8 cellular contexts compared by ENCODE assay signal in genomic region chr6:33080127-33081089, GRCh38. TPM values are rescaled to one million over a fixed set of nuclear protein-coding genes. Genes with fewer than 3 reads are reported as not detected.
DNase-seq lines count a peak whose midpoint lies in the region; ATAC-seq and TF ChIP-seq lines count a peak whose summit lies in the region.

No MANE protein-coding gene starts in this region.

- CTCF ChIA-PET in Calu3 (lab: Charles Lee): interaction anchor here (0.7 to 0.8 kb wide), 2 partner anchors 48 to 96 kb away, joined by 3 read pairs; no protein-coding TSS in a partner anchor
- CTCF ChIA-PET in naive thymus-derived CD4-positive, alpha-beta T cell (lab: Charles Lee): no interaction called here

- POLR2A ChIA-PET in naive thymus-derived CD4-positive, alpha-beta T cell (lab: Charles Lee): no interaction called here

- intact Hi-C loops in Calu3 (cut with micrococcal nuclease; ENCODE audit: unreplicated experiment): no loop called here
- intact Hi-C loops in naive thymus-derived CD4-positive, alpha-beta T cell (cut with micrococcal nuclease): no loop called here

- DNase-seq in Calu3: no peak
- peak; percentile 34 for DNase-seq in fibroblast of villous mesenchyme (ENCODE audit: low read depth)
- no peak for DNase-seq in naive thymus-derived CD4-positive, alpha-beta T cell
- no peak for DNase-seq in HPDE6-E6E7 (ENCODE audit: extremely low spot score)
- DNase-seq in NCI-H446 treated with DMSO at 0.1 percent for 48 hours (lab: John Stamatoyannopoulos, UW): no peak

- no peak overlapping the region for H3K27ac Mint-ChIP-seq in Calu3 (ENCODE audit: unreplicated experiment)
- peak overlapping the region in 1 of 9 donors; percentile 49 for H3K27ac Mint-ChIP-seq in naive thymus-derived CD4-positive, alpha-beta T cell

- H3K27me3 ChIP-seq in naive thymus-derived CD4-positive, alpha-beta T cell (ENCODE audit: control insufficient read depth in 2 of 2, insufficient read depth in 2 of 2, low read length in 2 of 2): no peaks in the 10 kb centered on the region

- H3K27ac ChIP-seq in naive thymus-derived CD4-positive, alpha-beta T cell (ENCODE audit: low read depth, low read length): no peak overlapping the region

- no peaks in the 10 kb centered on the region for H3K36me3 ChIP-seq in naive thymus-derived CD4-positive, alpha-beta T cell (ENCODE audit: control insufficient read depth in 2 of 3, insufficient read depth in 3 of 3, low read length in 3 of 3)

- BruUV-seq in Calu3 (replicated peaks; lab: Mats Ljungman, UMichigan): no TSS peak

- H3K4me3 ChIP-seq in fibroblast of villous mesenchyme (ENCODE audit: low read depth, low read length): peak overlapping the region; percentile 42
- no peak overlapping the region for H3K4me3 ChIP-seq in naive thymus-derived CD4-positive, alpha-beta T cell (ENCODE audit: low read length)

- TF ChIP-seq CTCF in Calu3 (IDR thresholded peaks at IDR 0.05; ENCODE audit: unreplicated experiment) (no peak), fibroblast of villous mesenchyme (IDR thresholded peaks at IDR 0.05; ENCODE audit: insufficient read depth, low read depth, low read length) (no peak)

- no peaks in the 10 kb centered on the region for H3K9me3 Mint-ChIP-seq in Calu3 (ENCODE audit: low read depth, unreplicated experiment)
- H3K9me3 Mint-ChIP-seq in naive thymus-derived CD4-positive, alpha-beta T cell: peaks cover 0 to 1% (median 0%) of the 10 kb centered on the region in 11 donors

- H3K27me3 Mint-ChIP-seq in Calu3 (ENCODE audit: unreplicated experiment): peaks cover 99% of the 10 kb centered on the region
- H3K27me3 Mint-ChIP-seq in naive thymus-derived CD4-positive, alpha-beta T cell: peaks cover 0 to 11% (median 0%) of the 10 kb centered on the region in 5 donors

- H3K4me1 Mint-ChIP-seq in Calu3 (ENCODE audit: low read depth, unreplicated experiment): no peaks in the 10 kb centered on the region
- H3K4me1 Mint-ChIP-seq in naive thymus-derived CD4-positive, alpha-beta T cell: peaks cover 23 to 55% (median 39%) of the 10 kb centered on the region in 7 donors

- ATAC-seq in SK-N-SH treated with all-trans-retinoic acid at 6 μM for 48 hours: peak; percentile 19
- peak; percentile 31 for ATAC-seq in naive thymus-derived CD4-positive, alpha-beta T cell
- ATAC-seq in GM19324 (IDR thresholded peaks at IDR 0.05; ENCODE audit: low FRiP score, unreplicated experiment): no peak
- ATAC-seq in GM21515 (IDR thresholded peaks at IDR 0.05; ENCODE audit: unreplicated experiment): no peak

- H3K4me1 ChIP-seq in naive thymus-derived CD4-positive, alpha-beta T cell (ENCODE audit: control insufficient read depth in 2 of 2, insufficient read depth in 2 of 2, low read length in 2 of 2): peaks cover 1 to 28% of the 10 kb centered on the region in 2 donors

- H3K9me3 ChIP-seq in naive thymus-derived CD4-positive, alpha-beta T cell (ENCODE audit: control insufficient read depth in 2 of 3, low read length in 3 of 3): no peaks in the 10 kb centered on the region

- H3K4me3 Mint-ChIP-seq in Calu3 (ENCODE audit: low read depth, unreplicated experiment): peak overlapping the region; percentile 15
- H3K4me3 Mint-ChIP-seq in naive thymus-derived CD4-positive, alpha-beta T cell: peak overlapping the region in 3 of 10 donors; percentile 45 to 72 (median 64)

- H3K36me3 Mint-ChIP-seq in Calu3 (ENCODE audit: insufficient read depth, unreplicated experiment): no peaks in the 10 kb centered on the region
- peaks cover 0 to 19% (median 2%) of the 10 kb centered on the region in 5 donors for H3K36me3 Mint-ChIP-seq in naive thymus-derived CD4-positive, alpha-beta T cell

TF ChIP-seq in SK-N-SH treated with all-trans-retinoic acid at 6 μM for 48 hours, 23 proteins besides CTCF, POLR2A, EP300 and RAD21:
- TF ChIP-seq, protein P1, sequence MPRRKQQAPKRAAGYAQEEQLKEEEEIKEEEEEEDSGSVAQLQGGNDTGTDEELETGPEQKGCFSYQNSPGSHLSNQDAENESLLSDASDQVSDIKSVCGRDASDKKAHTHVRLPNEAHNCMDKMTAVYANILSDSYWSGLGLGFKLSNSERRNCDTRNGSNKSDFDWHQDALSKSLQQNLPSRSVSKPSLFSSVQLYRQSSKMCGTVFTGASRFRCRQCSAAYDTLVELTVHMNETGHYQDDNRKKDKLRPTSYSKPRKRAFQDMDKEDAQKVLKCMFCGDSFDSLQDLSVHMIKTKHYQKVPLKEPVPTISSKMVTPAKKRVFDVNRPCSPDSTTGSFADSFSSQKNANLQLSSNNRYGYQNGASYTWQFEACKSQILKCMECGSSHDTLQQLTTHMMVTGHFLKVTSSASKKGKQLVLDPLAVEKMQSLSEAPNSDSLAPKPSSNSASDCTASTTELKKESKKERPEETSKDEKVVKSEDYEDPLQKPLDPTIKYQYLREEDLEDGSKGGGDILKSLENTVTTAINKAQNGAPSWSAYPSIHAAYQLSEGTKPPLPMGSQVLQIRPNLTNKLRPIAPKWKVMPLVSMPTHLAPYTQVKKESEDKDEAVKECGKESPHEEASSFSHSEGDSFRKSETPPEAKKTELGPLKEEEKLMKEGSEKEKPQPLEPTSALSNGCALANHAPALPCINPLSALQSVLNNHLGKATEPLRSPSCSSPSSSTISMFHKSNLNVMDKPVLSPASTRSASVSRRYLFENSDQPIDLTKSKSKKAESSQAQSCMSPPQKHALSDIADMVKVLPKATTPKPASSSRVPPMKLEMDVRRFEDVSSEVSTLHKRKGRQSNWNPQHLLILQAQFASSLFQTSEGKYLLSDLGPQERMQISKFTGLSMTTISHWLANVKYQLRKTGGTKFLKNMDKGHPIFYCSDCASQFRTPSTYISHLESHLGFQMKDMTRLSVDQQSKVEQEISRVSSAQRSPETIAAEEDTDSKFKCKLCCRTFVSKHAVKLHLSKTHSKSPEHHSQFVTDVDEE (CRISPR knock-in tag; IDR thresholded peaks at IDR 0.05): no peak
- no peak for TF ChIP-seq TCF4 (CRISPR knock-in tag; IDR thresholded peaks at IDR 0.05; ENCODE audit: borderline replicate concordance)
- TF ChIP-seq GLIS3 (CRISPR knock-in tag; IDR thresholded peaks at IDR 0.05): no peak
- TF ChIP-seq CSDC2 (CRISPR knock-in tag; IDR thresholded peaks at IDR 0.05): no peak
- TF ChIP-seq ZFP3 (CRISPR knock-in tag; IDR thresholded peaks at IDR 0.05): no peak
- TF ChIP-seq, protein P2, sequence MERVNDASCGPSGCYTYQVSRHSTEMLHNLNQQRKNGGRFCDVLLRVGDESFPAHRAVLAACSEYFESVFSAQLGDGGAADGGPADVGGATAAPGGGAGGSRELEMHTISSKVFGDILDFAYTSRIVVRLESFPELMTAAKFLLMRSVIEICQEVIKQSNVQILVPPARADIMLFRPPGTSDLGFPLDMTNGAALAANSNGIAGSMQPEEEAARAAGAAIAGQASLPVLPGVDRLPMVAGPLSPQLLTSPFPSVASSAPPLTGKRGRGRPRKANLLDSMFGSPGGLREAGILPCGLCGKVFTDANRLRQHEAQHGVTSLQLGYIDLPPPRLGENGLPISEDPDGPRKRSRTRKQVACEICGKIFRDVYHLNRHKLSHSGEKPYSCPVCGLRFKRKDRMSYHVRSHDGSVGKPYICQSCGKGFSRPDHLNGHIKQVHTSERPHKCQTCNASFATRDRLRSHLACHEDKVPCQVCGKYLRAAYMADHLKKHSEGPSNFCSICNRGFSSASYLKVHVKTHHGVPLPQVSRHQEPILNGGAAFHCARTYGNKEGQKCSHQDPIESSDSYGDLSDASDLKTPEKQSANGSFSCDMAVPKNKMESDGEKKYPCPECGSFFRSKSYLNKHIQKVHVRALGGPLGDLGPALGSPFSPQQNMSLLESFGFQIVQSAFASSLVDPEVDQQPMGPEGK (CRISPR knock-in tag; IDR thresholded peaks at IDR 0.05; ENCODE audit: borderline replicate concordance): no peak
- no peak for TF ChIP-seq ARNTL (CRISPR knock-in tag; IDR thresholded peaks at IDR 0.05; ENCODE audit: borderline replicate concordance, low read depth)

RNA-seq across cellular contexts. Expression of gene HLA-DPB1, which starts 4.6 kb away (rescaled TPM):
- total RNA-seq in Calu3 (2022): 12.0 and 18.3 TPM in 2 replicates
- total RNA-seq in fibroblast of villous mesenchyme: 5.5 and 9.1 TPM in 2 replicates
- 100 to 1,000 TPM in 1 of 5 experiments, 10 to 100 TPM in 4; 13.7 to 308 (median 43.3) TPM for total RNA-seq in naive thymus-derived CD4-positive, alpha-beta T cell
- 10 to 100 TPM; 24.9 to 87.6 TPM for polyA plus RNA-seq in naive thymus-derived CD4-positive, alpha-beta T cell

RNA-seq across cellular contexts. Expression of gene HLA-DPA1, which starts 7.0 kb away (rescaled TPM):
- total RNA-seq in Calu3 (2022): 29.2 and 46.4 TPM in 2 replicates
- total RNA-seq in fibroblast of villous mesenchyme: 0.43 and 0.97 TPM in 2 replicates
- 100 to 1,000 TPM in 2 of 5 experiments, 10 to 100 TPM in 3; 20.2 to 295 (median 45.6) TPM for total RNA-seq in naive thymus-derived CD4-positive, alpha-beta T cell
- polyA plus RNA-seq in naive thymus-derived CD4-positive, alpha-beta T cell: 10 to 100 TPM; 21.1 to 67.0 TPM

Comparison
In these comparisons a context has a peak if more than half of its experiments do, and no peak if none do; other contexts are left out.
1. ATAC-seq: peak in SK-N-SH treated with all-trans-retinoic acid at 6 μM for 48 hours (single experiment) and naive thymus-derived CD4-positive, alpha-beta T cell (single experiment); none in GM19324 (single experiment) and GM21515 (single experiment).
2. RNA of gene HLA-DPA1, which starts 7.0 kb away (total RNA-seq): 29.2 to 46.4 TPM in Calu3 and 20.2 to 295 TPM in naive thymus-derived CD4-positive, alpha-beta T cell; 0.43 to 0.97 TPM in fibroblast of villous mesenchyme; every median in the first group is over 10 times any median in the second.